Comparison of ENCODE assay signal across 1 cellular context in genomic region chr1:21091053-21091690, GRCh38.
TF ChIP-seq lines count a peak whose summit lies in the region.

No MANE protein-coding gene starts in this region.

TF ChIP-seq in HEK293, 187 proteins besides CTCF, POLR2A, EP300 and RAD21 (continued from another document):
- 0 out of 2 replicates have a peak, but pooled peaks have one; percentile 18 for TF ChIP-seq KLF17 (tag by site-specific recombination; IDR thresholded peaks at IDR 0.05)
- TF ChIP-seq ZNF184 (tag by site-specific recombination; IDR thresholded peaks at IDR 0.05), result 0 out of 2 replicates have a peak, but pooled peaks have one; percentile 35
- 0 out of 2 replicates have a peak, but pooled peaks have one; percentile 45 for TF ChIP-seq ZNF2 (tag by site-specific recombination; IDR thresholded peaks at IDR 0.05)
- TF ChIP-seq GFI1B (tag by site-specific recombination; IDR thresholded peaks at IDR 0.05), result 0 out of 2 replicates have a peak, but pooled peaks have one; percentile 30
- peak; percentile 79 for TF ChIP-seq ZNF362 (tag by site-specific recombination; IDR thresholded peaks at IDR 0.05)
- peak; percentile 50 for TF ChIP-seq SP7 (tag by site-specific recombination; IDR thresholded peaks at IDR 0.05)
- 0 out of 2 replicates have a peak, but pooled peaks have one; percentile 14 for TF ChIP-seq ZBTB17 (tag by site-specific recombination; IDR thresholded peaks at IDR 0.05)
- TF ChIP-seq ZNF600 (tag by site-specific recombination; IDR thresholded peaks at IDR 0.05), result peak; percentile 56; the same call in 1 of the 2 replicates
